Comparison of ENCODE assay signal across 5 cellular contexts in genomic region chr10:117405730-117406129, GRCh38.
"Had no signal": no experiment of that assay in that cellular context is flagged by ENCODE, and none has a peak within 500 bp of the region (broad histone marks: within the 10 kb centered on the region; RNA-seq: fewer than 3 reads in every experiment).

No MANE protein-coding gene starts in this region.

- H3K4me3 ChIP-seq: GM23248 had no signal

- H3K27ac ChIP-seq: GM23248 had no signal

- H3K4me3 Mint-ChIP-seq: H9 had no signal

- H3K9ac ChIP-seq: GM23248 had no signal

- H3K9me3 Mint-ChIP-seq: H9 had no signal

- DNase-seq: GM23248, H9, HCEC 1CT, IMR-90, KBM-7 had no signal
